10 cellular contexts compared by ENCODE assay signal in the genomic region with DNA sequence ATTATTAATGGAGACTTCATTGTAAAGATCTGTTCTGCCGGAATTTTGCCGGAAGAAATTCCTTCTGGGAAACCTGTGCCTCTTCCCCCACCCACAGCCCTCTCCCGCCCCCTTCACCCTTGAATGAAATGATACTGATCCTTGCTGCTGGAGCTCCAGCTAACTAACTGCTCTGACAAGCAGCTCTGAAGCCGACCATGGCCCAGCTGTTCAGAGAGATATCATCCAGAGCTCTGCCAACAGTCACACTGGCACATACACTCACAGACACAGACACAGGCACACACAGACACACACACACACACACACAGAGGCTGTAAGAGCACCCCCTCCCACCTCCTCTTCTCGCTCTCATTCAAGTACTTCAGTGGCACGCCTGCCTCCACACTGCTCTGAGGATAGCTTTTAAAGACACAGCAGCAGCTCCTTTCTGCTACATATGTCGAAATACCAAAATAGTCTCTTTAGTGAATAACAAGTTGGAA.
DNase-seq lines count a peak whose midpoint lies in the region; ATAC-seq, FAIRE-seq and TF ChIP-seq lines count a peak whose summit lies in the region.
"Had no signal": no experiment of that assay in that cellular context is flagged by ENCODE, and none has a peak within 500 bp of the region (broad histone marks: within the 10 kb centered on the region; RNA-seq: fewer than 3 reads in every experiment).

No MANE protein-coding gene starts in this region.

- H3K9ac ChIP-seq in neural progenitor cell: no peak overlapping the region

- no peaks in the 10 kb centered on the region for H3K36me3 ChIP-seq in neural progenitor cell

- no peaks in the 10 kb centered on the region for H3K9me3 ChIP-seq in neural progenitor cell (ENCODE audit: low read depth)

- H3K4me3 ChIP-seq in fibroblast of mammary gland (ENCODE audit: control insufficient read depth, low read depth, low read length): no peak overlapping the region
- no peak overlapping the region for H3K4me3 ChIP-seq in neural progenitor cell

- no peak overlapping the region for H3K27ac ChIP-seq in neural progenitor cell

- H3K4me1 Mint-ChIP-seq in neural progenitor cell: peaks cover 39% of the 10 kb centered on the region

- H3K36me3 Mint-ChIP-seq in neural progenitor cell: peaks cover 14% of the 10 kb centered on the region

- H3F3A ChIP-seq in neural progenitor cell (ENCODE audit: low read depth): peaks cover 5% of the 10 kb centered on the region

- no peak for TF ChIP-seq CTCF in fibroblast of mammary gland (conservative IDR thresholded peaks at IDR 0.05; ENCODE audit: control insufficient read depth, insufficient read depth, low read depth, low read length)
- TF ChIP-seq CTCF in neural progenitor cell (IDR thresholded peaks at IDR 0.05): no peak

- no peaks in the 10 kb centered on the region for H3K27me3 Mint-ChIP-seq in neural progenitor cell (ENCODE audit: insufficient read depth, low read depth)
- H3K27me3 Mint-ChIP-seq: activated CD4-positive, alpha-beta T cell treated with anti-CD3 and anti-CD28 coated beads, Interleukin-2, amount 10 ng/mL, durations not matched to agents 7 days and 5 days had no signal

- H3K27ac Mint-ChIP-seq in neural progenitor cell: no peak overlapping the region
- H3K27ac Mint-ChIP-seq: activated CD4-positive, alpha-beta T cell treated with anti-CD3 and anti-CD28 coated beads, Interleukin-2, amount 10 ng/mL, durations not matched to agents 7 days and 5 days had no signal

- no peak overlapping the region for H2AFZ ChIP-seq in neural progenitor cell (replicated peaks)

- no peak for FAIRE-seq in GM19239 (lab: Jason Lieb, UNC)
- FAIRE-seq: islet of Langerhans had no signal

- ATAC-seq in GM21825 (IDR thresholded peaks at IDR 0.05; ENCODE audit: unreplicated experiment) (no peak), GM18858 (IDR thresholded peaks at IDR 0.05; ENCODE audit: unreplicated experiment) (no peak)

- no peaks in the 10 kb centered on the region for H3K27me3 ChIP-seq in neural progenitor cell

- peak overlapping the region; percentile 72 for H3K4me3 Mint-ChIP-seq in neural progenitor cell
- H3K4me3 Mint-ChIP-seq: activated CD4-positive, alpha-beta T cell treated with anti-CD3 and anti-CD28 coated beads, Interleukin-2, amount 10 ng/mL, durations not matched to agents 7 days and 5 days had no signal

- peaks cover 26% of the 10 kb centered on the region for H4K20me1 ChIP-seq in neural progenitor cell (ENCODE audit: low read depth)

- peaks cover 27% of the 10 kb centered on the region for H3K4me1 ChIP-seq in neural progenitor cell

- peak; percentile 46 for DNase-seq in DMS 273 treated with DMSO at 0.1 percent for 48 hours (lab: John Stamatoyannopoulos, UW)
- DNase-seq in NCI-H524 (lab: John Stamatoyannopoulos, UW): peak; percentile 31 to 58
- DNase-seq in fibroblast of mammary gland (ENCODE audit: low read depth): peak; percentile 51
- peak; percentile 41 for DNase-seq in neural progenitor cell (ENCODE audit: low spot score)
- no peak for DNase-seq in A172 (ENCODE audit: low spot score)
- DNase-seq in GM19239 (ENCODE audit: insufficient read length, low spot score): no peak
- DNase-seq: activated CD4-positive, alpha-beta T cell treated with anti-CD3 and anti-CD28 coated beads, Interleukin-2, amount 10 ng/mL, durations not matched to agents 7 days and 5 days had no signal

- no peaks in the 10 kb centered on the region for H3K9me3 Mint-ChIP-seq in neural progenitor cell

- peak overlapping the region; percentile 51 for H3K4me2 ChIP-seq in neural progenitor cell

- H3K79me2 ChIP-seq in neural progenitor cell (ENCODE audit: low read depth): peaks cover 8% of the 10 kb centered on the region

Comparison
In these comparisons a context has a peak if more than half of its experiments do, and no peak if none do; other contexts are left out.
1. DNase-seq: peak in DMS 273 treated with DMSO at 0.1 percent for 48 hours (single experiment), NCI-H524 (2 of 2), fibroblast of mammary gland (single experiment) and neural progenitor cell (single experiment); none in A172 (single experiment) and GM19239 (single experiment).